8 cellular contexts compared by ENCODE assay signal in genomic region chr5:55991768-55992486, GRCh38. TPM values are rescaled to one million over a fixed set of nuclear protein-coding genes. Genes with fewer than 3 reads are reported as not detected.
DNase-seq lines count a peak whose midpoint lies in the region; ATAC-seq and TF ChIP-seq lines count a peak whose summit lies in the region.

No MANE protein-coding gene starts in this region.

- H3K9me3 ChIP-seq in cardiac muscle cell (ENCODE audit: low read depth) (no peaks in the 10 kb centered on the region), lower lobe of right lung (no peaks in the 10 kb centered on the region), upper lobe of right lung (no peaks in the 10 kb centered on the region)

- ATAC-seq in lower lobe of right lung (no peak), upper lobe of right lung (no peak), GM18519 (IDR thresholded peaks at IDR 0.05; ENCODE audit: low FRiP score, unreplicated experiment) (no peak), left colon (no peak)

- intact Hi-C loops in cardiac septum (cut with DNase I), result loop anchor here (5.0 to 10.0 kb wide), 3 partner anchors 130 to 1183 kb away; partner anchors contain the start of gene GPBP1
- intact Hi-C loops in lower lobe of right lung (cut with DNase I), result no loop called here
- intact Hi-C loops in upper lobe of right lung (cut with DNase I), result no loop called here
- intact Hi-C loops in left colon (cut with DNase I, micrococcal nuclease), result no loop called here

- no peak for TF ChIP-seq CTCF in cardiac muscle cell (IDR thresholded peaks at IDR 0.05; ENCODE audit: low read depth, low read length)
- no peak for TF ChIP-seq CTCF in lower lobe of right lung (IDR thresholded peaks at IDR 0.05)
- no peak for TF ChIP-seq CTCF in upper lobe of right lung (IDR thresholded peaks at IDR 0.05)

- H3K4me1 ChIP-seq in cardiac muscle cell (ENCODE audit: low read depth) (peaks cover 32% of the 10 kb centered on the region), lower lobe of right lung (peaks cover 52% of the 10 kb centered on the region), upper lobe of right lung (peaks cover 25% of the 10 kb centered on the region)

- H3K4me3 ChIP-seq in cardiac muscle cell (peak overlapping the region; percentile 49), lower lobe of right lung (peak overlapping the region; percentile 78), upper lobe of right lung (peak overlapping the region; percentile 65)

- DNase-seq in cardiac muscle cell (ENCODE audit: low read depth in 1 of 2, low spot score in 1 of 2), result peak in 1 of 2 donors; percentile 56
- DNase-seq in cardiac septum (ENCODE audit: low spot score), result no peak
- peak; percentile 89 for DNase-seq in amniotic epithelial cell (ENCODE audit: low read depth)
- no peak for DNase-seq in lower lobe of right lung
- no peak for DNase-seq in upper lobe of right lung
- DNase-seq in NCI-H82 treated with DMSO at 0.1 percent for 48 hours (lab: John Stamatoyannopoulos, UW; ENCODE audit: unreplicated experiment), result no peak
- no peak for DNase-seq in left colon

- H3K36me3 ChIP-seq in cardiac muscle cell (peaks cover 5% of the 10 kb centered on the region), lower lobe of right lung (peaks cover 1% of the 10 kb centered on the region), upper lobe of right lung (peaks cover 4% of the 10 kb centered on the region)

- H3K27ac ChIP-seq in cardiac muscle cell (peak overlapping the region; percentile 2), lower lobe of right lung (peak overlapping the region; percentile 99), upper lobe of right lung (no peak overlapping the region)

- H3K27me3 ChIP-seq in cardiac muscle cell, result no peaks in the 10 kb centered on the region
- no peaks in the 10 kb centered on the region for H3K27me3 ChIP-seq in lower lobe of right lung (ENCODE audit: low read depth)
- no peaks in the 10 kb centered on the region for H3K27me3 ChIP-seq in upper lobe of right lung

RNA-seq across cellular contexts. Expression of gene IL6ST, which starts 2.8 kb away (rescaled TPM):
- total RNA-seq in cardiac muscle cell (47.2 and 55.5 TPM in 2 replicates), cardiac septum (131 TPM), lower lobe of right lung (353 TPM), upper lobe of right lung (435 TPM), left colon (100 to 1,000 TPM in 1 of 2 donors, 10 to 100 TPM in 1; 73.6 to 114 TPM)
- 47.7 and 50.5 TPM in 2 replicates for polyA plus RNA-seq in cardiac muscle cell
